16 cellular contexts compared by ENCODE assay signal in genomic region chr6:18016133-18016532, GRCh38. TPM values are rescaled to one million over a fixed set of nuclear protein-coding genes. Genes with fewer than 3 reads are reported as not detected.
DNase-seq lines count a peak whose midpoint lies in the region; ATAC-seq and TF ChIP-seq lines count a peak whose summit lies in the region.
"Had no signal": no experiment of that assay in that cellular context is flagged by ENCODE, and none has a peak within 500 bp of the region (broad histone marks: within the 10 kb centered on the region; RNA-seq: fewer than 3 reads in every experiment).

No MANE protein-coding gene starts in this region.

- no peak for TF ChIP-seq POLR2A in breast epithelium (IDR thresholded peaks at IDR 0.05)
- TF ChIP-seq POLR2A in esophagus muscularis mucosa (IDR thresholded peaks at IDR 0.05; ENCODE audit: low read depth), result no peak

- H3K4me1 Mint-ChIP-seq in MCF 10A (ENCODE audit: insufficient read depth, unreplicated experiment), result peaks cover 12% of the 10 kb centered on the region
- peaks cover 31% of the 10 kb centered on the region for H3K4me1 Mint-ChIP-seq in WTC11
- H3K4me1 Mint-ChIP-seq: CD14-positive monocyte had no signal

- BruUV-seq in MCF 10A (replicated peaks; lab: Mats Ljungman, UMichigan), result no TSS peak

- DNase-seq in MCF 10A (ENCODE audit: unreplicated experiment), result no peak
- DNase-seq in breast epithelium (ENCODE audit: low spot score in 2 of 2), result no peak
- DNase-seq in WTC11 (ENCODE audit: low spot score), result no peak
- DNase-seq in esophagus muscularis mucosa (ENCODE audit: extremely low spot score), result no peak
- DNase-seq in superior temporal gyrus (ENCODE audit: extremely low spot score), result no peak
- DNase-seq in NCI-H446 (lab: John Stamatoyannopoulos, UW), result no peak
- DNase-seq: DMS53; Karpas-422; NCI-H2029; NCI-H526; NK-92 treated with Interleukin-12 subunit alpha and Interleukin-12 subunit beta, amount 100 ng/mL, for 24 hours had no signal

- TF ChIP-seq CTCF in MCF 10A (IDR thresholded peaks at IDR 0.05; ENCODE audit: unreplicated experiment), result no peak
- no peak for TF ChIP-seq CTCF in breast epithelium (IDR thresholded peaks at IDR 0.05)
- TF ChIP-seq CTCF in WTC11 (IDR thresholded peaks at IDR 0.05), result no peak
- TF ChIP-seq CTCF in esophagus muscularis mucosa (IDR thresholded peaks at IDR 0.05), result no peak

- no peaks in the 10 kb centered on the region for H3K27me3 ChIP-seq in breast epithelium
- H3K27me3 ChIP-seq in esophagus muscularis mucosa, result no peaks in the 10 kb centered on the region

- H3K4me3 Mint-ChIP-seq in MCF 10A (ENCODE audit: unreplicated experiment) (no peak overlapping the region), WTC11 (no peak overlapping the region)
- H3K4me3 Mint-ChIP-seq: CD14-positive monocyte had no signal

- H3K9me3 ChIP-seq in breast epithelium (no peaks in the 10 kb centered on the region), esophagus muscularis mucosa (no peaks in the 10 kb centered on the region)

- CTCF ChIA-PET in MCF 10A (lab: Yijun Ruan, JAX) (interaction anchor here (0.6 to 1.2 kb wide), 4 partner anchors 45 to 213 kb away, joined by 3 to 4 read pairs (median 3); no protein-coding TSS in a partner anchor), WTC11 (lab: Charles Lee) (interaction anchor here (1.7 kb wide), 1 partner anchor 106 kb away, joined by 6 read pairs; the partner anchor contains the start of gene NHLRC1)

- H3K27me3 Mint-ChIP-seq in MCF 10A (ENCODE audit: insufficient read depth, unreplicated experiment) (no peaks in the 10 kb centered on the region), WTC11 (ENCODE audit: low read depth) (no peaks in the 10 kb centered on the region)

- intact Hi-C loops in MCF 10A (cut with micrococcal nuclease) (no loop called here), breast epithelium (cut with DNase I; ENCODE audit: low total_unique reads) (no loop called here), esophagus muscularis mucosa (cut with DNase I) (no loop called here)

- H3K4me1 ChIP-seq in breast epithelium, result no peaks in the 10 kb centered on the region
- H3K4me1 ChIP-seq in esophagus muscularis mucosa, result peaks cover 0 to 11% (median 0%) of the 10 kb centered on the region in 4 donors

- H3K9me3 Mint-ChIP-seq in MCF 10A (ENCODE audit: unreplicated experiment) (no peaks in the 10 kb centered on the region), WTC11 (peaks cover 6% of the 10 kb centered on the region)

- H3K27ac Mint-ChIP-seq in MCF 10A (ENCODE audit: low read depth, unreplicated experiment) (peak overlapping the region; percentile 77), WTC11 (no peak overlapping the region)
- H3K27ac Mint-ChIP-seq: CD14-positive monocyte had no signal

- H3K4me3 ChIP-seq in breast epithelium (no peak overlapping the region), esophagus muscularis mucosa (no peak overlapping the region)
- H3K4me3 ChIP-seq: GM12878, SK-N-MC had no signal

- H3K27ac ChIP-seq in breast epithelium, result no peak overlapping the region
- no peak overlapping the region for H3K27ac ChIP-seq in esophagus muscularis mucosa (replicated peaks in 1 of 4)
- H3K27ac ChIP-seq: SK-N-MC had no signal

- peak; percentile 50 for ATAC-seq in WTC11
- peak; percentile 86 for ATAC-seq in esophagus mucosa
- no peak for ATAC-seq in GM18868 (IDR thresholded peaks at IDR 0.05; ENCODE audit: unreplicated experiment)
- ATAC-seq: GM12878 had no signal

- POLR2A ChIA-PET in MCF 10A (lab: Yijun Ruan, JAX), result interaction anchor here (0.6 to 1.7 kb wide), 10 partner anchors 21 to 152 kb away, joined by 3 to 10 read pairs (median 4); partner anchors contain the start of gene KIF13A
- POLR2A ChIA-PET in WTC11 (lab: Charles Lee), result interaction anchor here (0.7 to 0.9 kb wide), 2 partner anchors 40 to 295 kb away, joined by 3 read pairs; no protein-coding TSS in a partner anchor

- H3K36me3 ChIP-seq in breast epithelium (no peaks in the 10 kb centered on the region), esophagus muscularis mucosa (no peaks in the 10 kb centered on the region)

- H3K36me3 Mint-ChIP-seq in MCF 10A (ENCODE audit: insufficient read depth, unreplicated experiment) (no peaks in the 10 kb centered on the region), WTC11 (no peaks in the 10 kb centered on the region; the same call in 1 of the 2 replicates)
- H3K36me3 Mint-ChIP-seq: CD14-positive monocyte had no signal

- TF ChIP-seq EP300 in esophagus muscularis mucosa (IDR thresholded peaks at IDR 0.05), result no peak

TF ChIP-seq in WTC11, 78 proteins besides CTCF, POLR2A, EP300 and RAD21:
- TF ChIP-seq FOXP1 (CRISPR knock-in tag; IDR thresholded peaks at IDR 0.05; ENCODE audit: borderline replicate concordance) (no peak), ZBTB21 (CRISPR knock-in tag; IDR thresholded peaks at IDR 0.05; ENCODE audit: borderline replicate concordance) (no peak), ZBTB43 (CRISPR knock-in tag; IDR thresholded peaks at IDR 0.05) (no peak), CREB1 (CRISPR knock-in tag; IDR thresholded peaks at IDR 0.05) (no peak), TCF7 (CRISPR knock-in tag; IDR thresholded peaks at IDR 0.05; ENCODE audit: low read depth) (no peak), GRHL2 (CRISPR knock-in tag; IDR thresholded peaks at IDR 0.05; ENCODE audit: insufficient replicate concordance, severe bottlenecking) (no peak)

RNA-seq across cellular contexts. Expression of gene KIF13A, which starts 28.7 kb away (rescaled TPM):
- total RNA-seq in MCF 10A (2022), result 24.1 and 33.5 TPM in 2 replicates
- total RNA-seq in breast epithelium, result 10 to 100 TPM; 40.0 to 60.4 (median 49.6) TPM
- total RNA-seq in WTC11 (2021), result 27.8 to 32.7 TPM (median 27.8 TPM) in 3 replicates
- 16.5 TPM for total RNA-seq in esophagus mucosa
- total RNA-seq in esophagus muscularis mucosa, result 10 to 100 TPM; 63.8 to 86.3 (median 78.2) TPM
